ENCODE assay signal across 24 cellular contexts in genomic region chr1:33385251-33385650, GRCh38. TPM values are rescaled to one million over a fixed set of nuclear protein-coding genes. Genes with fewer than 3 reads are reported as not detected.
DNase-seq lines count a peak whose midpoint lies in the region; ATAC-seq, FAIRE-seq and TF ChIP-seq lines count a peak whose summit lies in the region.
"Had no signal": no experiment of that assay in that cellular context is flagged by ENCODE, and none has a peak within 500 bp of the region (broad histone marks: within the 10 kb centered on the region; RNA-seq: fewer than 3 reads in every experiment).

No MANE protein-coding gene starts in this region.

- H2AFZ ChIP-seq in K562 (ENCODE audit: low read depth, low read length) (no peak overlapping the region), fibroblast of lung (ENCODE audit: low read length) (no peak overlapping the region)

- H3K27me3 ChIP-seq in K562 (ENCODE audit: control insufficient read depth in 2 of 2, insufficient read depth in 2 of 2, low read length in 2 of 2): peaks cover 11 to 12% of the 10 kb centered on the region in 2 experiments; a peak in 2 of 5 replicates
- no peaks in the 10 kb centered on the region for H3K27me3 ChIP-seq in fibroblast of lung (ENCODE audit: control insufficient read depth, insufficient read depth, low read length)
- H3K27me3 ChIP-seq: SJSA1 had no signal

- ATAC-seq in activated CD8-positive, alpha-beta memory T cell treated with anti-CD3 and anti-CD28 coated beads, Interleukin-2, amount 10 ng/mL, durations not matched to agents 7 days and 5 days: no peak
- ATAC-seq in K562: no peak
- ATAC-seq: Right ventricle myocardium inferior had no signal

- no peaks in the 10 kb centered on the region for H3K9me1 ChIP-seq in K562 (ENCODE audit: control insufficient read depth, insufficient read depth, low read length)

- WGBS in K562 (ENCODE audit: insufficient coverage, low coverage, missing lambda C conversion rate): 53% methylated on average over 6 of the region's 6 CpGs

- no peak overlapping the region for H3K4me3 Mint-ChIP-seq in activated CD8-positive, alpha-beta memory T cell treated with anti-CD3 and anti-CD28 coated beads, Interleukin-2, amount 10 ng/mL, durations not matched to agents 7 days and 5 days
- H3K4me3 Mint-ChIP-seq: IgD-negative memory B cell had no signal

- DNase-seq in activated CD8-positive, alpha-beta memory T cell treated with anti-CD3 and anti-CD28 coated beads, Interleukin-2, amount 10 ng/mL, durations not matched to agents 7 days and 5 days: peak; percentile 14
- DNase-seq in activated CD8-positive, alpha-beta memory T cell treated with anti-CD3 and anti-CD28 coated beads for 24 hours: no peak
- DNase-seq in K562 (ENCODE audit: extremely low read depth in 1 of 4, low spot score in 3 of 4): no peak
- no peak for DNase-seq in fibroblast of lung (ENCODE audit: low read depth in 2 of 2)
- no peak for DNase-seq in substantia nigra (lab: John Stamatoyannopoulos, UW)
- no peak for DNase-seq in activated effector memory CD4-positive, alpha-beta T cell treated with Interleukin-2 at 50 U/mL for 16 hours
- no peak for DNase-seq in stimulated activated CD4-positive, alpha-beta T cell treated with anti-CD3 and anti-CD28 coated beads, Interleukin-4, amount 100 ng/mL, for 24 hours
- DNase-seq in GM20000 (ENCODE audit: low spot score): no peak
- DNase-seq: DMS153, DND-41, H7, Karpas-422, NCI-H1092 treated with DMSO at 0.1 percent for 48 hours, NCI-H1436, NCI-H1930, NCI-H446, NCI-H524 treated with DMSO at 0.1 percent for 48 hours, NCI-H774 had no signal

- H3K4me1 ChIP-seq in K562 (replicated peaks in 1 of 2; ENCODE audit: control insufficient read depth in 2 of 2, insufficient read depth in 2 of 2, low read length in 2 of 2): no peaks in the 10 kb centered on the region
- peaks cover 34% of the 10 kb centered on the region for H3K4me1 ChIP-seq in fibroblast of lung (ENCODE audit: control insufficient read depth, extremely low read depth, insufficient read depth, low read length)

- in situ Hi-C loops in K562 (cut with MboI): no loop called here

- no peak overlapping the region for H3K9ac ChIP-seq in K562 (ENCODE audit: insufficient read depth in 1 of 2, low read depth in 2 of 2, low read length in 2 of 2)
- no peak overlapping the region for H3K9ac ChIP-seq in fibroblast of lung (ENCODE audit: insufficient read depth, low read length)

- no peaks in the 10 kb centered on the region for H3K9me3 Mint-ChIP-seq in activated CD8-positive, alpha-beta memory T cell treated with anti-CD3 and anti-CD28 coated beads, Interleukin-2, amount 10 ng/mL, durations not matched to agents 7 days and 5 days (ENCODE audit: low read depth)
- H3K9me3 Mint-ChIP-seq: IgD-negative memory B cell had no signal

- TF ChIP-seq RAD21 in K562 (CRISPR knock-in tag; conservative IDR thresholded peaks at IDR 0.05 in 1 of 2, IDR thresholded peaks at IDR 0.05 in 1 of 2): no peak

- H3K79me2 ChIP-seq in K562 (ENCODE audit: control insufficient read depth, insufficient read depth, low read length): no peaks in the 10 kb centered on the region
- H3K79me2 ChIP-seq in fibroblast of lung (ENCODE audit: control insufficient read depth, insufficient read depth, low read length): peaks cover 2% of the 10 kb centered on the region

- H3K27ac ChIP-seq in K562 (ENCODE audit: extremely low read depth, low read depth, low read length): no peak overlapping the region
- peak overlapping the region; percentile 44 for H3K27ac ChIP-seq in fibroblast of lung (ENCODE audit: insufficient read depth, low read length)
- peak overlapping the region; percentile 76 for H3K27ac ChIP-seq in substantia nigra (ENCODE audit: low read depth, low read length, poor library complexity, severe bottlenecking)
- H3K27ac ChIP-seq: 22Rv1, SJSA1 had no signal

- intact Hi-C loops in K562 (cut with micrococcal nuclease): no loop called here

- H3K27me3 Mint-ChIP-seq in activated CD8-positive, alpha-beta memory T cell treated with anti-CD3 and anti-CD28 coated beads, Interleukin-2, amount 10 ng/mL, durations not matched to agents 7 days and 5 days: peaks cover 41% of the 10 kb centered on the region

- no peak for TF ChIP-seq EP300 in K562 (IDR thresholded peaks at IDR 0.05; ENCODE audit: low read length)

- H3K9me3 ChIP-seq in K562 (replicated peaks; ENCODE audit: control insufficient read depth, insufficient read depth, low read depth, low read length) (no peaks in the 10 kb centered on the region), fibroblast of lung (ENCODE audit: control insufficient read depth, insufficient read depth, low read depth, low read length) (no peaks in the 10 kb centered on the region)
- H3K9me3 ChIP-seq: SJSA1 had no signal

- BruUV-seq in K562 (replicated peaks; lab: Mats Ljungman, UMichigan): no TSS peak

- H3K27ac Mint-ChIP-seq in activated CD8-positive, alpha-beta memory T cell treated with anti-CD3 and anti-CD28 coated beads, Interleukin-2, amount 10 ng/mL, durations not matched to agents 7 days and 5 days: no peak overlapping the region
- H3K27ac Mint-ChIP-seq: IgD-negative memory B cell had no signal

- no peaks in the 10 kb centered on the region for H3K36me3 ChIP-seq in K562 (ENCODE audit: control insufficient read depth, insufficient read depth, low read length)
- no peaks in the 10 kb centered on the region for H3K36me3 ChIP-seq in fibroblast of lung (ENCODE audit: control insufficient read depth, insufficient read depth, low read length)
- H3K36me3 ChIP-seq: SJSA1 had no signal

- TF ChIP-seq POLR2A in K562 (conservative IDR thresholded peaks at IDR 0.05): no peak

- POLR2A ChIA-PET in K562 (lab: Yijun Ruan, JAX): interaction anchor here (0.7 to 1.2 kb wide), 2 partner anchors 56 to 218 kb away, joined by 3 read pairs; no protein-coding TSS in a partner anchor

- H3K4me1 Mint-ChIP-seq in activated CD8-positive, alpha-beta memory T cell treated with anti-CD3 and anti-CD28 coated beads, Interleukin-2, amount 10 ng/mL, durations not matched to agents 7 days and 5 days: peaks cover 11% of the 10 kb centered on the region

- no peak for FAIRE-seq in K562 (lab: Jason Lieb, UNC)
- FAIRE-seq: GM12892, RCC 7860 had no signal

- H3K4me2 ChIP-seq in K562 (ENCODE audit: insufficient read depth, low read length) (no peak overlapping the region), fibroblast of lung (ENCODE audit: extremely low read depth, insufficient read depth, low read length) (no peak overlapping the region)

- TF ChIP-seq CTCF in K562 (IDR thresholded peaks at IDR 0.05 in 2 of 3, conservative IDR thresholded peaks at IDR 0.05 in 1 of 3; ENCODE audit: insufficient read depth in 2 of 3, low read depth in 1 of 3, low read length in 3 of 3): no peak
- TF ChIP-seq CTCF in fibroblast of lung (conservative IDR thresholded peaks at IDR 0.05 in 1 of 2, IDR thresholded peaks at IDR 0.05 in 1 of 2; ENCODE audit: low read depth in 1 of 2, low read length in 2 of 2): no peak
- TF ChIP-seq CTCF in GM20000 (IDR thresholded peaks at IDR 0.05; ENCODE audit: extremely low read depth, missing control alignments): no peak

- H3K4me3 ChIP-seq in K562: no peak overlapping the region
- no peak overlapping the region for H3K4me3 ChIP-seq in fibroblast of lung (replicated peaks in 1 of 4; ENCODE audit: control extremely low read depth in 1 of 4, insufficient read depth in 1 of 4, low read depth in 3 of 4, low read length in 4 of 4)
- H3K4me3 ChIP-seq: SJSA1 had no signal

- CTCF ChIA-PET in activated CD8-positive, alpha-beta memory T cell treated with anti-CD3 and anti-CD28 coated beads, Interleukin-2, amount 10 ng/mL, durations not matched to agents 7 days and 5 days (lab: Charles Lee): interaction anchor here (1.0 kb wide), 1 partner anchor 87 kb away, joined by 3 read pairs; no protein-coding TSS in a partner anchor
- CTCF ChIA-PET in K562 (lab: Yijun Ruan, JAX; ENCODE audit: low intra/inter-chr PET ratio): no interaction called here

- H3K36me3 Mint-ChIP-seq in activated CD8-positive, alpha-beta memory T cell treated with anti-CD3 and anti-CD28 coated beads, Interleukin-2, amount 10 ng/mL, durations not matched to agents 7 days and 5 days: no peaks in the 10 kb centered on the region
- H3K36me3 Mint-ChIP-seq: IgD-negative memory B cell had no signal

- H4K20me1 ChIP-seq in K562 (replicated peaks; ENCODE audit: control insufficient read depth, insufficient read depth, low read length) (no peaks in the 10 kb centered on the region), fibroblast of lung (ENCODE audit: control insufficient read depth, extremely low read depth, insufficient read depth, low read length) (no peaks in the 10 kb centered on the region)

TF ChIP-seq in K562, 482 proteins besides CTCF, POLR2A, EP300 and RAD21:
- TF ChIP-seq CEBPG (CRISPR knock-in tag; IDR thresholded peaks at IDR 0.05) (no peak), CEBPG (tag; conservative IDR thresholded peaks at IDR 0.05 in 1 of 2, IDR thresholded peaks at IDR 0.05 in 1 of 2) (0 out of 4 replicates have a peak, but pooled peaks of 1 of the 2 experiments have one; percentile 30), CEBPB (tag; IDR thresholded peaks at IDR 0.05) (peak; percentile 50; the same call in 1 of the 2 replicates), HDAC6 (IDR thresholded peaks at IDR 0.05; ENCODE audit: low read depth, low read length) (no peak)

RNA-seq across cellular contexts. Expression of gene PHC2, which starts 45.6 kb away (rescaled TPM):
- 10 to 100 TPM; 36.4 to 43.0 TPM for total RNA-seq in activated CD8-positive, alpha-beta memory T cell treated with anti-CD3 and anti-CD28 coated beads, Interleukin-2, amount 10 ng/mL, durations not matched to agents 7 days and 5 days
- 6.6 and 20.6 TPM in 2 replicates for total RNA-seq in K562 (2011; cell fraction: chromatin; rRNA removed; ENCODE audit: low replicate concordance)
- total RNA-seq in K562 (2011; cell fraction: nucleolus; rRNA removed): 11.1 and 17.3 TPM in 2 replicates
- total RNA-seq in K562 (2011; cell fraction: nucleoplasm; rRNA removed): 12.2 and 18.6 TPM in 2 replicates
- total RNA-seq in K562 (2014; rRNA removed) (43.5 and 57.7 TPM in 2 replicates), K562 (2014; rRNA removed; fragmentation: Illumina TruSeq; extraction: Trizol) (27.0 and 29.9 TPM in 2 replicates), K562 (2015; rRNA removed; fragmentation: Illumina TruSeq; extraction: Trizol) (31.4 and 31.8 TPM in 2 replicates), K562 (2021) (59.9 and 67.6 TPM in 2 replicates), fibroblast of lung (62.6 and 66.3 TPM in 2 replicates)
- polyA plus RNA-seq in K562 (2011; rRNA removed) (32.4 and 34.6 TPM in 2 replicates), K562 (2014; fragmentation: Illumina TruSeq; extraction: Trizol) (57.1 and 63.1 TPM in 2 replicates), K562 (2014; fragmentation: Nextera tagmentation; extraction: Ambion mirVana) (1 to 10 TPM; 3.1 to 5.8 TPM), K562 (2014; rRNA removed) (41.5 and 44.1 TPM in 2 replicates), fibroblast of lung (75.8 and 84.1 TPM in 2 replicates)
- polyA plus RNA-seq in K562 (2011; cell fraction: cytosol; rRNA removed): 40.6 and 53.4 TPM in 2 replicates
- 34.0 and 43.0 TPM in 2 replicates for polyA plus RNA-seq in K562 (2011; cell fraction: nucleus; rRNA removed)
- 38.4 and 62.6 TPM in 2 replicates for polyA plus RNA-seq in K562 (2012)
- 14.3 and 16.3 TPM in 2 replicates for polyA minus RNA-seq in K562 (2011; rRNA and poly(A)+ RNA removed)
- polyA minus RNA-seq in K562 (2011; cell fraction: cytosol; rRNA and poly(A)+ RNA removed): 23.4 and 24.0 TPM in 2 replicates
- 11.0 and 13.1 TPM in 2 replicates for polyA minus RNA-seq in K562 (2011; cell fraction: nucleus; rRNA and poly(A)+ RNA removed)
- polyA plus RNA-seq in fibroblast of lung (2012): 94.4 and 98.6 TPM in 2 replicates
- 158 and 188 TPM in 2 replicates for polyA minus RNA-seq in fibroblast of lung (ENCODE audit: low replicate concordance)
